8 cellular contexts compared by ENCODE assay signal in the genomic region with DNA sequence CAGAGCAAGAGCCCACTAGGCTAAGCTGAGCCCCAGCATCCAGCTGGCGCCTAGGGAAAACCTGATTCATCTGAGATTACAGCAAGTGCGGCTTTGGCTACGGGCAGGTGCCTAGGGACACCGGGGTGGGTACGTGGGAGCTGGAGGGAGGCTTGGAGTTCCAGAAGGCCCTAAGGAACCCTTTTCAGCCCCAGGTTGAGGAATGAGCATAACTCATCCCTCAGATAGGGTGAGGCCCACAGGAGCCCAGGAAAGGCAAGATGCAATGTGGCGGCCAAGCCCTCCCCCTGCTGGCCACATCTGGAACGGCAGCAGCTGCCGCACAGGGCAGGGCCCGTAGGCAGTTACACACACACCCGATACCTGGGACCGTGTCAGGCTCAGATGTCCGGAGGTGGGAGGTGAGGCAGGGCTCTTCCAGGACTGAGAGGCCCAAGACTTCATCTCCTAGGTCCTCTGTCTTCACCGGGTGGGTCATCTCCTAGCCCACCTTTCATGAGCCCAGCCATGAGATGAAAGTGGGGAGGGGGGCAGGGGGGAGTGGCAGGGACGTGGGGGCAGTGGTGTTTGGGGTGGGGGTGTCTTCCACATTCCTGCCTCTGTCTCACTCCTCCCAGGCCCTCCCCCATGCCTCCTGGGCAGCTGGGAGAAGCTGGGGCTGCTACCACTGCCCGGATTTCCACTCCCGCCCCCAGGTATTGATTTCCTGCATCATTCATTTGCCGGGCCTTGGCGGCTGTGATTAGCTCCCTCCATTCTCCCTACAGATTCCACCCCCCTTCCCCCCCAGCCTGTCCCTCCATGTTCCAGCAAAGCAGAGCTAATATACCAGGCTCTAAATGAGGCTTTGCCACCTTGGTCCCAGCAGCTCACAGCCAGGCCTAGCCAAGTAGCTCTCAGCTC. TPM values are rescaled to one million over a fixed set of nuclear protein-coding genes. Genes with fewer than 3 reads are reported as not detected.
DNase-seq lines count a peak whose midpoint lies in the region; ATAC-seq and TF ChIP-seq lines count a peak whose summit lies in the region.

No MANE protein-coding gene starts in this region.

- in situ Hi-C loops in GM23248 (cut with MboI): no loop called here

- H3K27me3 Mint-ChIP-seq in CD4-positive, CD25-positive, alpha-beta regulatory T cell: peaks cover 20% of the 10 kb centered on the region

- peaks cover 19% of the 10 kb centered on the region for H3K4me1 ChIP-seq in CD4-positive, CD25-positive, alpha-beta regulatory T cell (ENCODE audit: control insufficient read depth, insufficient read depth, low read length, poor library complexity, severe bottlenecking)
- H3K4me1 ChIP-seq in GM23248 (ENCODE audit: insufficient read depth): peaks cover 17% of the 10 kb centered on the region

- peak overlapping the region; percentile 28 for H3K9ac ChIP-seq in GM23248

- DNase-seq in CD4-positive, CD25-positive, alpha-beta regulatory T cell: peak; percentile 61 to 76 (median 74)
- peak; percentile 74 for DNase-seq in GM23248
- peak; percentile 45 for DNase-seq in NCI-H2107 treated with DMSO at 0.1 percent for 48 hours (lab: John Stamatoyannopoulos, UW; ENCODE audit: unreplicated experiment)
- peak; percentile 66 for DNase-seq in activated CD4-positive, CD25-positive, alpha-beta regulatory T cell treated with anti-CD3 and anti-CD28 coated beads, Interleukin-2, amount 50 U/mL, for 16 hours (ENCODE audit: low read depth, low spot score)
- peak; percentile 69 to 75 for DNase-seq in cardiac fibroblast (ENCODE audit: low read depth in 2 of 2)
- DNase-seq in kidney glomerular epithelial cell (lab: John Stamatoyannopoulos, UW): peak; percentile 58
- peak; percentile 84 to 86 for DNase-seq in stimulated activated CD4-positive, alpha-beta T cell treated with anti-CD3 and anti-CD28 coated beads, Interleukin-2, amount 100 ng/mL, for 48 hours

- no peak overlapping the region for H3K4me3 ChIP-seq in CD4-positive, CD25-positive, alpha-beta regulatory T cell (ENCODE audit: low read depth, low read length)
- H3K4me3 ChIP-seq in GM23248: no peak overlapping the region
- H3K4me3 ChIP-seq in cardiac fibroblast (replicated peaks in 1 of 2; ENCODE audit: low read depth in 2 of 2, low read length in 2 of 2): no peak overlapping the region

- no peaks in the 10 kb centered on the region for H3K9me2 ChIP-seq in GM23248 (ENCODE audit: insufficient read depth)

- 30 to 32% methylated on average over 15 to 18 of the region's 18 CpGs for WGBS in GM23248 (ENCODE audit: low coverage in 1 of 2, low lambda C conversion rate in 2 of 2, missing lambda C conversion rate in 2 of 2), 2 experiments

- H3K4me3 Mint-ChIP-seq in CD4-positive, CD25-positive, alpha-beta regulatory T cell: peak overlapping the region in 2 of 4 donors; percentile 8 to 48

- H3K36me3 Mint-ChIP-seq in CD4-positive, CD25-positive, alpha-beta regulatory T cell: no peaks in the 10 kb centered on the region

- peaks cover 0 to 43% (median 28%) of the 10 kb centered on the region in 4 donors for H3K4me1 Mint-ChIP-seq in CD4-positive, CD25-positive, alpha-beta regulatory T cell

- no peaks in the 10 kb centered on the region for H3K9me3 Mint-ChIP-seq in CD4-positive, CD25-positive, alpha-beta regulatory T cell

- H3K27me3 ChIP-seq in CD4-positive, CD25-positive, alpha-beta regulatory T cell (ENCODE audit: control insufficient read depth, insufficient read depth, low read length): peaks cover 3% of the 10 kb centered on the region
- no peaks in the 10 kb centered on the region for H3K27me3 ChIP-seq in GM23248 (replicated peaks; ENCODE audit: insufficient read depth)

- H3K4me2 ChIP-seq in GM23248 (ENCODE audit: unreplicated experiment): peak overlapping the region; percentile 50

- H2AFZ ChIP-seq in GM23248: no peak overlapping the region

- H3K36me3 ChIP-seq in CD4-positive, CD25-positive, alpha-beta regulatory T cell (ENCODE audit: control insufficient read depth, insufficient read depth, low read length): no peaks in the 10 kb centered on the region
- H3K36me3 ChIP-seq in GM23248 (ENCODE audit: low read depth): no peaks in the 10 kb centered on the region

- H3K79me2 ChIP-seq in GM23248 (ENCODE audit: insufficient read depth): no peaks in the 10 kb centered on the region

- H3K9me3 ChIP-seq in CD4-positive, CD25-positive, alpha-beta regulatory T cell (ENCODE audit: control insufficient read depth in 2 of 2, low read length in 2 of 2): no peaks in the 10 kb centered on the region
- H3K9me3 ChIP-seq in GM23248 (ENCODE audit: low read depth): no peaks in the 10 kb centered on the region

- peak; percentile 99 for TF ChIP-seq CTCF in cardiac fibroblast (IDR thresholded peaks at IDR 0.05; ENCODE audit: low read depth, low read length)

- ATAC-seq in CD4-positive, CD25-positive, alpha-beta regulatory T cell (ENCODE audit: low read depth in 2 of 2): peak; percentile 80 to 82
- ATAC-seq in HG03045 (IDR thresholded peaks at IDR 0.05; ENCODE audit: unreplicated experiment): no peak

- H4K20me1 ChIP-seq in GM23248 (ENCODE audit: insufficient read depth): no peaks in the 10 kb centered on the region

- H3F3A ChIP-seq in GM23248 (ENCODE audit: insufficient read depth): peaks cover 4% of the 10 kb centered on the region; the same call in 1 of the 2 replicates

- H3K27ac ChIP-seq in CD4-positive, CD25-positive, alpha-beta regulatory T cell (ENCODE audit: insufficient read depth, low read length, poor library complexity, severe bottlenecking): no peak overlapping the region
- peak overlapping the region; percentile 63 for H3K27ac ChIP-seq in GM23248

- H3K27ac Mint-ChIP-seq in CD4-positive, CD25-positive, alpha-beta regulatory T cell: no peak overlapping the region

RNA-seq across cellular contexts. Expression of a gene that starts 5.5 kb away (rescaled TPM):
- total RNA-seq in CD4-positive, CD25-positive, alpha-beta regulatory T cell: 64.4 TPM
- polyA plus RNA-seq in CD4-positive, CD25-positive, alpha-beta regulatory T cell: 1 to 10 TPM in 3 of 4 donors, under 1 TPM in 1; 0.88 to 2.3 (median 1.3) TPM
- total RNA-seq in GM23248 (2014; rRNA removed; shearing (Covaris generic)): 7.2 and 7.6 TPM in 2 replicates
- 1.3 and 1.9 TPM in 2 replicates for polyA plus RNA-seq in GM23248 (2016; fragmentation: Nextera tagmentation; extraction: Ambion mirVana)
